Comparison of ENCODE assay signal across 21 cellular contexts in the genomic region with DNA sequence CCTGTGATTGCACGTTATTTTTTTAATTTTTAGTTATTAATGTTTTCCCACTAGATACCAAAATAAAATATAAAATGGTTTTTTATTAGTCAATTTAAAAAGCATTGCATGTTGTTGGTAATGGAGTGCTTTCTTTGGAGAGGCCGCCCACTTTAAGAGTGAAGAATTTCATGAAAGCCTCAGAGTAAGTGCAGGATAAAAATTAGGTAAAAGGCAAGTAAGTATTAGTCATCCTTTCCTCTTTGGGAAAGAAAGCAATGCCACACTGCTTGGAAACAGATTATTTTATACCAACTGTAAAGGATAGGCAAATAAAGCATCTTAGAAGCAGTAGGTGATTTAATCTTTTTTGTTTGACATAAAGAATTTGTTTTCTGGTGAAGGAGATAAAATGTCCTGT.
DNase-seq lines count a peak whose midpoint lies in the region; ATAC-seq and TF ChIP-seq lines count a peak whose summit lies in the region.
"Had no signal": no experiment of that assay in that cellular context is flagged by ENCODE, and none has a peak within 500 bp of the region (broad histone marks: within the 10 kb centered on the region; RNA-seq: fewer than 3 reads in every experiment).

No MANE protein-coding gene starts in this region.

- H3K9me3 ChIP-seq in thyroid gland (no peaks in the 10 kb centered on the region), adrenal gland (replicated peaks in 1 of 3) (peaks cover 0 to 9% (median 0%) of the 10 kb centered on the region in 3 donors)
- H3K9me3 ChIP-seq: gastrocnemius medialis, uterus had no signal

- intact Hi-C loops in thyroid gland (cut with DNase I) (no loop called here), adrenal gland (cut with DNase I) (no loop called here)

- ATAC-seq in GM21576 (IDR thresholded peaks at IDR 0.05; ENCODE audit: unreplicated experiment), result no peak
- ATAC-seq: activated CD4-positive, CD25-positive, alpha-beta regulatory T cell treated with anti-CD3 and anti-CD28 coated beads, Interleukin-2, amount 50 U/mL, for 24 hours; activated CD8-positive, alpha-beta T cell treated with anti-CD3 and anti-CD28 coated beads for 36 hours; gastrocnemius medialis had no signal

- H3K27me3 ChIP-seq in ACC112 (ENCODE audit: insufficient read depth, low read length) (no peaks in the 10 kb centered on the region), thyroid gland (no peaks in the 10 kb centered on the region), adrenal gland (no peaks in the 10 kb centered on the region)
- H3K27me3 ChIP-seq: gastrocnemius medialis, uterus had no signal

- WGBS in thyroid gland, 2 donors, result 93 to 95% methylated on average over 2 of the region's 2 CpGs
- WGBS in adrenal gland, 4 donors, result 94 to 98% (median 95%) methylated on average over 2 of the region's 2 CpGs

- H3K79me2 ChIP-seq in ACC112 (ENCODE audit: control insufficient read depth, insufficient read depth, low read length, unreplicated experiment), result no peaks in the 10 kb centered on the region

- H3K4me3 ChIP-seq in ACC112 (ENCODE audit: low read depth, low read length) (peak overlapping the region; percentile 28; the same call in 1 of the 2 replicates), cardiac fibroblast (replicated peaks in 1 of 2; ENCODE audit: low read depth in 2 of 2, low read length in 2 of 2) (no peak overlapping the region), thyroid gland (replicated peaks in 1 of 3) (no peak overlapping the region), adrenal gland (no peak overlapping the region)
- H3K4me3 ChIP-seq: gastrocnemius medialis, uterus had no signal

- H3K27ac ChIP-seq in ACC112 (ENCODE audit: low read depth, low read length) (peak overlapping the region; percentile 59), thyroid gland (no peak overlapping the region), adrenal gland (no peak overlapping the region)
- H3K27ac ChIP-seq: C4-2B, gastrocnemius medialis, uterus had no signal

- H3K4me1 ChIP-seq in ACC112 (ENCODE audit: control insufficient read depth, insufficient read depth, low read length, unreplicated experiment) (peaks cover 24% of the 10 kb centered on the region), thyroid gland (no peaks in the 10 kb centered on the region), adrenal gland (replicated peaks in 1 of 2) (no peaks in the 10 kb centered on the region)
- H3K4me1 ChIP-seq: gastrocnemius medialis, uterus had no signal

- no peak overlapping the region for H2AFZ ChIP-seq in ACC112 (ENCODE audit: low read length, unreplicated experiment)

- H3K36me3 ChIP-seq in ACC112 (ENCODE audit: insufficient read depth, low read length) (peaks cover 17% of the 10 kb centered on the region), thyroid gland (peaks cover 21 to 38% of the 10 kb centered on the region in 2 donors), adrenal gland (replicated peaks in 1 of 2) (peaks cover 0 to 24% of the 10 kb centered on the region in 2 donors)

- peak; percentile 31 for DNase-seq in HT1080 (ENCODE audit: low read depth)
- DNase-seq in cardiac fibroblast (ENCODE audit: low read depth in 2 of 2), result peak; percentile 31 to 60
- DNase-seq in iris pigment epithelial cell (ENCODE audit: low read depth), result peak; percentile 57
- no peak for DNase-seq in thyroid gland
- DNase-seq in adrenal gland, result no peak
- DNase-seq in stimulated activated CD4-positive, alpha-beta T cell treated with anti-CD3 and anti-CD28 coated beads, Interleukin-2, amount 100 ng/mL, for 48 hours, result no peak
- DNase-seq: activated CD8-positive, alpha-beta T cell treated with anti-CD3 and anti-CD28 coated beads for 36 hours; activated naive CD4-positive, alpha-beta T cell; gastrocnemius medialis; Kasumi-1; mammary epithelial cell; NCI-H1105; NCI-H2081 treated with DMSO at 0.1 percent for 48 hours; NCI-H510A; RPMI8226; stimulated activated CD4-positive, alpha-beta T cell treated with anti-CD3 and anti-CD28 coated beads, Interleukin-12 subunit alpha, Interleukin-12 subunit beta, amount 100 ng/mL, for 4 hours; uterus had no signal

- no peak for TF ChIP-seq CTCF in cardiac fibroblast (IDR thresholded peaks at IDR 0.05; ENCODE audit: low read depth, low read length)
- no peak for TF ChIP-seq CTCF in thyroid gland (IDR thresholded peaks at IDR 0.05)
- no peak for TF ChIP-seq CTCF in adrenal gland (IDR thresholded peaks at IDR 0.05)

- TF ChIP-seq POLR2A in thyroid gland (IDR thresholded peaks at IDR 0.05), result no peak
- TF ChIP-seq POLR2A in adrenal gland (IDR thresholded peaks at IDR 0.05), result no peak

Comparison
In these comparisons a context has a peak if more than half of its experiments do, and no peak if none do; other contexts are left out.
1. DNase-seq: peak in HT1080 (single experiment), cardiac fibroblast (2 of 2) and iris pigment epithelial cell (single experiment); none in thyroid gland (0 of 2), adrenal gland (0 of 7) and stimulated activated CD4-positive, alpha-beta T cell treated with anti-CD3 and anti-CD28 coated beads, Interleukin-2, amount 100 ng/mL, for 48 hours (0 of 2).